In genomic region chr1:3598051-3598471, GRCh38 we compare ENCODE assay signal across 11 cellular contexts. TPM values are rescaled to one million over a fixed set of nuclear protein-coding genes. Genes with fewer than 3 reads are reported as not detected.
A peak's percentile ranks its signal among the peaks of the same experiment; 100 is the strongest.
DNase-seq lines count a peak whose midpoint lies in the region; ATAC-seq and TF ChIP-seq lines count a peak whose summit lies in the region.
"Had no signal": no experiment of that assay in that cellular context is flagged by ENCODE, and none has a peak within 500 bp of the region (broad histone marks: within the 10 kb centered on the region; RNA-seq: fewer than 3 reads in every experiment).

No MANE protein-coding gene starts in this region.

- no peak overlapping the region for H3K9ac ChIP-seq in subcutaneous abdominal adipose tissue (ENCODE audit: low read length in 5 of 5)

- peaks cover 15% of the 10 kb centered on the region for H3K4me1 Mint-ChIP-seq in activated T-cell treated with anti-CD3 and anti-CD28 coated beads, Interleukin-2, amount 50 U/mL, for 4 hours (ENCODE audit: low read depth)

- H3K9me3 Mint-ChIP-seq in activated T-cell treated with anti-CD3 and anti-CD28 coated beads, Interleukin-2, amount 50 U/mL, for 4 hours, result no peaks in the 10 kb centered on the region

- peak in 1 of 2 donors; percentile 33 for ATAC-seq in activated T-cell treated with anti-CD3 and anti-CD28 coated beads, Interleukin-2, amount 50 U/mL, for 4 hours
- ATAC-seq in left lung (peak; percentile 79), HG02571 (IDR thresholded peaks at IDR 0.05; ENCODE audit: unreplicated experiment) (no peak), HG02852 (IDR thresholded peaks at IDR 0.05; ENCODE audit: unreplicated experiment) (no peak), HG02678 (IDR thresholded peaks at IDR 0.05; ENCODE audit: unreplicated experiment) (no peak)

- H3K27ac ChIP-seq in left lung (peak overlapping the region in 1 of 2 donors; percentile 28), subcutaneous abdominal adipose tissue (ENCODE audit: low read depth, low read length) (no peak overlapping the region)
- H3K27ac ChIP-seq: pancreas had no signal

- H3K4me1 ChIP-seq in left lung (peaks cover 28 to 51% of the 10 kb centered on the region in 2 donors), subcutaneous abdominal adipose tissue (ENCODE audit: control insufficient read depth in 5 of 5, insufficient read depth in 5 of 5, low read length in 5 of 5) (peaks cover 0 to 31% (median 21%) of the 10 kb centered on the region in 5 donors)
- H3K4me1 ChIP-seq: pancreas had no signal

- H3K9me3 ChIP-seq in left lung (no peaks in the 10 kb centered on the region), subcutaneous abdominal adipose tissue (ENCODE audit: control insufficient read depth in 5 of 5, low read length in 5 of 5) (no peaks in the 10 kb centered on the region)
- H3K9me3 ChIP-seq: pancreas, Peyer's patch had no signal

- in situ Hi-C loops in astrocyte of the cerebellum (cut with HindIII; ENCODE audit: low sequenced_read_pairs), result no loop called here

- H3K27me3 ChIP-seq in left lung (no peaks in the 10 kb centered on the region), subcutaneous abdominal adipose tissue (ENCODE audit: control insufficient read depth in 5 of 5, insufficient read depth in 4 of 5, low read length in 5 of 5) (peaks cover 12 to 41% (median 15%) of the 10 kb centered on the region in 5 donors)
- H3K27me3 ChIP-seq: pancreas, Peyer's patch had no signal

- H3K27me3 Mint-ChIP-seq in activated T-cell treated with anti-CD3 and anti-CD28 coated beads, Interleukin-2, amount 50 U/mL, for 4 hours (ENCODE audit: low read depth), result peaks cover 1% of the 10 kb centered on the region

- intact Hi-C loops in left lung (cut with DNase I), result no loop called here

- no peaks in the 10 kb centered on the region for H3K36me3 Mint-ChIP-seq in activated T-cell treated with anti-CD3 and anti-CD28 coated beads, Interleukin-2, amount 50 U/mL, for 4 hours (ENCODE audit: insufficient read depth)

- no peak overlapping the region for H3K4me3 ChIP-seq in astrocyte of the cerebellum (ENCODE audit: low read depth, low read length)
- H3K4me3 ChIP-seq in left lung, result peak overlapping the region in 1 of 2 donors; percentile 5
- peak overlapping the region in 3 of 5 donors; percentile 11 to 43 (median 37) for H3K4me3 ChIP-seq in subcutaneous abdominal adipose tissue (ENCODE audit: low read depth in 1 of 5, low read length in 5 of 5)
- H3K4me3 ChIP-seq: pancreas had no signal

- H3K4me3 Mint-ChIP-seq in activated T-cell treated with anti-CD3 and anti-CD28 coated beads, Interleukin-2, amount 50 U/mL, for 4 hours, result peak overlapping the region; percentile 44

- H3K36me3 ChIP-seq in left lung (no peaks in the 10 kb centered on the region), subcutaneous abdominal adipose tissue (ENCODE audit: control insufficient read depth in 5 of 5, insufficient read depth in 5 of 5, low read length in 5 of 5) (no peaks in the 10 kb centered on the region)
- H3K36me3 ChIP-seq: pancreas, Peyer's patch had no signal

- DNase-seq in activated T-cell treated with anti-CD3 and anti-CD28 coated beads, Interleukin-2, amount 50 U/mL, for 4 hours, result no peak
- DNase-seq in activated T-cell treated with anti-CD3 and anti-CD28 coated beads, Interleukin-2, amount 50 U/mL, for 1 hour, result no peak
- DNase-seq in astrocyte of the cerebellum (ENCODE audit: low read depth), result peak; percentile 19
- peak; percentile 70 to 86 for DNase-seq in left lung
- DNase-seq: activated CD4-positive, alpha-beta T cell treated with anti-CD3 and anti-CD28 coated beads for 1 hour; pancreas had no signal

- TF ChIP-seq CTCF in astrocyte of the cerebellum (IDR thresholded peaks at IDR 0.05; ENCODE audit: low read depth, low read length, missing control alignments) (no peak), left lung (IDR thresholded peaks at IDR 0.05) (no peak)

RNA-seq across cellular contexts. Expression of gene MEGF6, which starts 13.2 kb away (rescaled TPM):
- under 1 TPM; 0.43 to 0.98 (median 0.84) TPM for total RNA-seq in activated T-cell treated with anti-CD3 and anti-CD28 coated beads, Interleukin-2, amount 50 U/mL, for 4 hours
- 100 to 1,000 TPM in 1 of 2 donors, 10 to 100 TPM in 1; 40.6 to 108 TPM for total RNA-seq in left lung

RNA-seq across cellular contexts. Expression of gene TPRG1L, which starts 26.8 kb away (rescaled TPM):
- total RNA-seq in activated T-cell treated with anti-CD3 and anti-CD28 coated beads, Interleukin-2, amount 50 U/mL, for 4 hours, result 10 to 100 TPM; 15.0 to 17.6 (median 16.0) TPM
- total RNA-seq in left lung, result 10 to 100 TPM; 42.5 to 42.9 TPM

RNA-seq across cellular contexts. Expression of gene WRAP73, which starts 51.8 kb away (rescaled TPM):
- 10 to 100 TPM; 32.7 to 36.3 (median 34.5) TPM for total RNA-seq in activated T-cell treated with anti-CD3 and anti-CD28 coated beads, Interleukin-2, amount 50 U/mL, for 4 hours
- total RNA-seq in left lung, result 10 to 100 TPM; 20.2 to 23.1 TPM

RNA-seq across cellular contexts. Expression of gene TP73, which starts 54.3 kb away (rescaled TPM):
- total RNA-seq in activated T-cell treated with anti-CD3 and anti-CD28 coated beads, Interleukin-2, amount 50 U/mL, for 4 hours, result under 1 TPM; 0.05 to 0.16 (median 0.08) TPM
- 1 to 10 TPM; 1.8 to 2.7 TPM for total RNA-seq in left lung

Comparison
In these comparisons a context has a peak if more than half of its experiments do, and no peak if none do; other contexts are left out.
1. DNase-seq: peak in astrocyte of the cerebellum (single experiment) and left lung (2 of 2); none in activated T-cell treated with anti-CD3 and anti-CD28 coated beads, Interleukin-2, amount 50 U/mL, for 4 hours (single experiment) and activated T-cell treated with anti-CD3 and anti-CD28 coated beads, Interleukin-2, amount 50 U/mL, for 1 hour (single experiment).
2. RNA of gene MEGF6, which starts 13.2 kb away (total RNA-seq): 40.6 to 108 TPM in left lung; 0.43 to 0.98 TPM in activated T-cell treated with anti-CD3 and anti-CD28 coated beads, Interleukin-2, amount 50 U/mL, for 4 hours; every median in the first group is over 10 times any median in the second.